23 cellular contexts compared by ENCODE assay signal in the genomic region with DNA sequence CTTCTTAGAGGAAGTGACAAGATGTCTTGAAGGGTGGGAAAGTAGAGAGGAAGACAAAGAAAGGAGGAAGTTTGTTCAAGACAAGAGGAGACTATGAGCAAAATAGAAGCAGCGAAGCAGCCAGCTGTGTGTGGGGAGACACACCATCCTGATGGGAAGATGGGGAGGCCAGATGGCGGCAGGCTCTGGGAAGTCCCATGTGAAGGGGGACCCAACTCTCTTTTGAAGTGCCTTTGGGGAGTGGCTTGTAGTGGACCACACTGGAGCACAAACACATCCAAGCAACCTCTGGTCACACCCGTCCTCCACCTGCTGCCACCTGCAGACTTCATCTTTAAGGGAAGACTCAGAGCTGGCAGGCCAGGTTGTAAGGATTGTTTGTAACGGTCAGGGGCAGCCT. TPM values are rescaled to one million over a fixed set of nuclear protein-coding genes. Genes with fewer than 3 reads are reported as not detected.
"Had no signal": no experiment of that assay in that cellular context is flagged by ENCODE, and none has a peak within 500 bp of the region (broad histone marks: within the 10 kb centered on the region; RNA-seq: fewer than 3 reads in every experiment).

No MANE protein-coding gene starts in this region.

- H3K4me3 Mint-ChIP-seq: activated CD8-positive, alpha-beta memory T cell treated with anti-CD3 and anti-CD28 coated beads, Interleukin-2, amount 10 ng/mL, durations not matched to agents 7 days and 5 days; activated T-cell treated with anti-CD3 and anti-CD28 coated beads, Interleukin-2, amount 50 U/mL, for 24 hours; dendritic cell treated with granulocyte-macrophage colony-stimulating factor and Interleukin-4, amounts not matched to agents 40 ng/mL and 50 ng/mL, for 4 days; immature natural killer cell; natural killer cell; stimulated activated effector memory CD8-positive, alpha-beta T cell treated with anti-CD3 and anti-CD28 coated beads, Interleukin-12 subunit alpha, Interleukin-12 subunit beta, amount 100 ng/mL, for 72 hours had no signal

- H3K27me3 Mint-ChIP-seq: activated CD8-positive, alpha-beta memory T cell treated with anti-CD3 and anti-CD28 coated beads, Interleukin-2, amount 10 ng/mL, durations not matched to agents 7 days and 5 days; activated T-cell treated with anti-CD3 and anti-CD28 coated beads, Interleukin-2, amount 50 U/mL, for 24 hours; dendritic cell treated with granulocyte-macrophage colony-stimulating factor and Interleukin-4, amounts not matched to agents 40 ng/mL and 50 ng/mL, for 4 days had no signal

- H3K36me3 Mint-ChIP-seq: activated naive CD4-positive, alpha-beta T cell treated with anti-CD3 and anti-CD28 coated beads, Interleukin-2, amount 50 U/mL, for 72 hours; natural killer cell had no signal

- H3K4me1 ChIP-seq: esophagus muscularis mucosa, gastroesophageal sphincter, pancreas had no signal

- H3K4me2 ChIP-seq: smooth muscle cell had no signal

- H3K27ac Mint-ChIP-seq: activated CD8-positive, alpha-beta memory T cell treated with anti-CD3 and anti-CD28 coated beads, Interleukin-2, amount 10 ng/mL, durations not matched to agents 7 days and 5 days; activated naive CD4-positive, alpha-beta T cell treated with anti-CD3 and anti-CD28 coated beads, Interleukin-2, amount 50 U/mL, for 72 hours; activated T-cell treated with anti-CD3 and anti-CD28 coated beads, Interleukin-2, amount 50 U/mL, for 24 hours; dendritic cell treated with granulocyte-macrophage colony-stimulating factor and Interleukin-4, amounts not matched to agents 40 ng/mL and 50 ng/mL, for 4 days; immature natural killer cell; natural killer cell had no signal

- H3K36me3 ChIP-seq: pancreas, WERI-Rb-1 had no signal

- DNase-seq: activated CD4-positive, alpha-beta T cell treated with anti-CD3 and anti-CD28 coated beads, Interleukin-2, amount 50 U/mL, for 48 hours; activated CD8-positive, alpha-beta memory T cell treated with anti-CD3 and anti-CD28 coated beads, Interleukin-2, amount 10 ng/mL, durations not matched to agents 7 days and 5 days; activated effector memory CD4-positive, alpha-beta T cell treated with anti-CD3 and anti-CD28 coated beads, Interleukin-2, amount 50 U/mL, for 16 hours; activated T-cell treated with anti-CD3 and anti-CD28 coated beads, Interleukin-2, amount 50 U/mL, for 24 hours; amniotic stem cell; effector CD8-positive, alpha-beta T cell; immature natural killer cell; kidney glomerular epithelial cell; mesendoderm; natural killer cell; pancreas; stimulated activated CD4-positive, alpha-beta T cell treated with anti-CD3 and anti-CD28 coated beads, Interleukin-4, amount 100 ng/mL, for 24 hours; T-helper 1 cell; T1000; WERI-Rb-1 had no signal

- H3K27ac ChIP-seq: esophagus muscularis mucosa, gastroesophageal sphincter, pancreas, SK-N-MC, WERI-Rb-1 had no signal

- H3K4me3 ChIP-seq: esophagus muscularis mucosa, gastroesophageal sphincter, pancreas, SK-N-MC, smooth muscle cell had no signal

- H3K9me3 ChIP-seq: esophagus muscularis mucosa, gastroesophageal sphincter, pancreas had no signal

- ATAC-seq: activated CD8-positive, alpha-beta memory T cell treated with anti-CD3 and anti-CD28 coated beads, Interleukin-2, amount 10 ng/mL, durations not matched to agents 7 days and 5 days; activated naive CD4-positive, alpha-beta T cell treated with anti-CD3 and anti-CD28 coated beads, Interleukin-2, amount 50 U/mL, for 72 hours; gastroesophageal sphincter; natural killer cell; sciatic nerve; stimulated activated effector memory CD8-positive, alpha-beta T cell treated with anti-CD3 and anti-CD28 coated beads, Interleukin-12 subunit alpha, Interleukin-12 subunit beta, amount 100 ng/mL, for 72 hours had no signal

- H3K27me3 ChIP-seq: esophagus muscularis mucosa, gastroesophageal sphincter, pancreas had no signal

- H3K9me3 Mint-ChIP-seq: activated naive CD4-positive, alpha-beta T cell treated with anti-CD3 and anti-CD28 coated beads, Interleukin-2, amount 50 U/mL, for 72 hours; activated T-cell treated with anti-CD3 and anti-CD28 coated beads, Interleukin-2, amount 50 U/mL, for 24 hours; dendritic cell treated with granulocyte-macrophage colony-stimulating factor and Interleukin-4, amounts not matched to agents 40 ng/mL and 50 ng/mL, for 4 days; immature natural killer cell; natural killer cell; stimulated activated effector memory CD8-positive, alpha-beta T cell treated with anti-CD3 and anti-CD28 coated beads, Interleukin-12 subunit alpha, Interleukin-12 subunit beta, amount 100 ng/mL, for 72 hours had no signal

RNA-seq across cellular contexts. Expression of a gene that starts 39.8 kb away (rescaled TPM):
- total RNA-seq: activated CD8-positive, alpha-beta memory T cell treated with anti-CD3 and anti-CD28 coated beads, Interleukin-2, amount 10 ng/mL, durations not matched to agents 7 days and 5 days; activated naive CD4-positive, alpha-beta T cell treated with anti-CD3 and anti-CD28 coated beads, Interleukin-2, amount 50 U/mL, for 72 hours had no signal
